ENCODE assay signal across 8 cellular contexts in the genomic region with DNA sequence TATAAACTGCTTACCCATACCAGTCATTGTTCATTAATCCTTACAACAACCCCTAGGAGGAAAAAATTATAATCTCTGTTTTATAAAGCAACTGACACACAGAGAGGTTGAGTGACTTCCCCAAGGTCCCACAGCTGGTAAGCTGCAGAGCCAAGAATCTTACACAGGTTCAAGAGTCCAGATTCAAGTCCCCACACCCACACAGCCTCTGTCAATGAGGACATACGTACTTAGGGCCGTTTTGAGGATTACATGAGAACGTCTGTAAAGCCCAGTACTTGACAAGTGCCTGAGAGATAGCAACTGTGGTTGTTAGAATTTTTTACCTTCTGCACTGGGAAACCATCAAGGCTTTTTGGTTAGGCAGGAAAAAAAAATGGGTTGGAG. TPM values are rescaled to one million over a fixed set of nuclear protein-coding genes. Genes with fewer than 3 reads are reported as not detected.
DNase-seq lines count a peak whose midpoint lies in the region; ATAC-seq, FAIRE-seq and TF ChIP-seq lines count a peak whose summit lies in the region.

No MANE protein-coding gene starts in this region.

- peaks cover 23% of the 10 kb centered on the region for H3K4me1 Mint-ChIP-seq in activated T-cell treated with anti-CD3 and anti-CD28 coated beads, Interleukin-2, amount 50 U/mL, for 4 hours (ENCODE audit: low read depth)

- H3K36me3 Mint-ChIP-seq in activated T-cell treated with anti-CD3 and anti-CD28 coated beads, Interleukin-2, amount 50 U/mL, for 4 hours (ENCODE audit: insufficient read depth), result no peaks in the 10 kb centered on the region

- no peaks in the 10 kb centered on the region for H3K36me3 ChIP-seq in SU-DHL-6 (ENCODE audit: low read length)
- H3K36me3 ChIP-seq in skeletal muscle satellite cell (ENCODE audit: insufficient read depth, low read length), result no peaks in the 10 kb centered on the region

- no peaks in the 10 kb centered on the region for H4K20me1 ChIP-seq in SU-DHL-6 (ENCODE audit: low read depth, low read length)

- peak overlapping the region; percentile 80 for H2AFZ ChIP-seq in SU-DHL-6 (ENCODE audit: low read depth, low read length, severe bottlenecking)

- peaks cover 12% of the 10 kb centered on the region for H3K4me1 ChIP-seq in skeletal muscle satellite cell (ENCODE audit: control insufficient read depth, insufficient read depth, low read length)

- no peaks in the 10 kb centered on the region for H3K9me3 Mint-ChIP-seq in activated T-cell treated with anti-CD3 and anti-CD28 coated beads, Interleukin-2, amount 50 U/mL, for 4 hours

- DNase-seq in activated T-cell treated with anti-CD3 and anti-CD28 coated beads, Interleukin-2, amount 50 U/mL, for 4 hours, result no peak
- no peak for DNase-seq in activated T-cell treated with anti-CD3 and anti-CD28 coated beads, Interleukin-2, amount 50 U/mL, for 48 hours
- DNase-seq in foreskin fibroblast, result no peak
- DNase-seq in pons (ENCODE audit: low spot score), result no peak
- DNase-seq in AG20443 (ENCODE audit: low spot score), result no peak
- no peak for DNase-seq in HTR-8/SVneo (ENCODE audit: insufficient read length, low spot score)

- TF ChIP-seq CTCF in SU-DHL-6 (IDR thresholded peaks at IDR 0.05; ENCODE audit: insufficient read depth, low read length, poor library complexity, severe bottlenecking) (no peak), foreskin fibroblast (IDR thresholded peaks at IDR 0.05; ENCODE audit: low read depth, low read length) (no peak)

- peak overlapping the region; percentile 63 for H3K4me3 ChIP-seq in SU-DHL-6 (ENCODE audit: insufficient read depth, low read length, poor library complexity, severe bottlenecking)
- H3K4me3 ChIP-seq in foreskin fibroblast (ENCODE audit: low read depth in 1 of 2, low read length in 2 of 2), result peak overlapping the region; percentile 64 to 69
- H3K4me3 ChIP-seq in skeletal muscle satellite cell (ENCODE audit: low read length), result peak overlapping the region; percentile 71

- H3K27ac ChIP-seq in SU-DHL-6 (ENCODE audit: low read depth, low read length), result no peak overlapping the region

- H3F3A ChIP-seq in SU-DHL-6 (ENCODE audit: insufficient read depth), result no peaks in the 10 kb centered on the region

- H3K4me2 ChIP-seq in SU-DHL-6 (ENCODE audit: low read depth, low read length, poor library complexity, severe bottlenecking) (peak overlapping the region; percentile 68), skeletal muscle satellite cell (ENCODE audit: low read length) (peak overlapping the region; percentile 80)

- H3K27me3 ChIP-seq in SU-DHL-6 (ENCODE audit: low read length), result no peaks in the 10 kb centered on the region
- no peaks in the 10 kb centered on the region for H3K27me3 ChIP-seq in skeletal muscle satellite cell (ENCODE audit: control insufficient read depth, insufficient read depth, low read length)

- no peak for ATAC-seq in activated T-cell treated with anti-CD3 and anti-CD28 coated beads, Interleukin-2, amount 50 U/mL, for 4 hours

- peak overlapping the region; percentile 81 for H3K4me3 Mint-ChIP-seq in activated T-cell treated with anti-CD3 and anti-CD28 coated beads, Interleukin-2, amount 50 U/mL, for 4 hours

- no peaks in the 10 kb centered on the region for H3K27me3 Mint-ChIP-seq in activated T-cell treated with anti-CD3 and anti-CD28 coated beads, Interleukin-2, amount 50 U/mL, for 4 hours (ENCODE audit: low read depth)

- no peaks in the 10 kb centered on the region for H3K79me2 ChIP-seq in SU-DHL-6 (ENCODE audit: insufficient read depth, low read length)

- H3K9me2 ChIP-seq in SU-DHL-6 (replicated peaks; ENCODE audit: insufficient read depth, low read length), result no peaks in the 10 kb centered on the region

- no peak for FAIRE-seq in HTR-8/SVneo (lab: Jason Lieb, UNC)

- H3K9me3 ChIP-seq in SU-DHL-6 (ENCODE audit: insufficient read depth, low read length) (no peaks in the 10 kb centered on the region), skeletal muscle satellite cell (replicated peaks; ENCODE audit: low read length) (no peaks in the 10 kb centered on the region)

- peak overlapping the region; percentile 66 for H3K9ac ChIP-seq in SU-DHL-6 (ENCODE audit: low read length)
- H3K9ac ChIP-seq in skeletal muscle satellite cell (ENCODE audit: low read depth, low read length), result peak overlapping the region; percentile 85

RNA-seq across cellular contexts. Expression of gene SLC25A43, which starts 0.6 kb away (rescaled TPM):
- total RNA-seq in activated T-cell treated with anti-CD3 and anti-CD28 coated beads, Interleukin-2, amount 50 U/mL, for 4 hours, result 1 to 10 TPM; 3.9 to 6.3 (median 4.7) TPM
- total RNA-seq in skeletal muscle satellite cell (2012; rRNA removed), result 18.8 and 19.2 TPM in 2 replicates
